ENCODE assay signal across 8 cellular contexts in genomic region chr17:59154335-59154720, GRCh38. TPM values are rescaled to one million over a fixed set of nuclear protein-coding genes. Genes with fewer than 3 reads are reported as not detected.
A peak's percentile ranks its signal among the peaks of the same experiment; 100 is the strongest.
DNase-seq lines count a peak whose midpoint lies in the region; ATAC-seq and TF ChIP-seq lines count a peak whose summit lies in the region.

No MANE protein-coding gene starts in this region.

- H3K27me3 ChIP-seq in MG63 (no peaks in the 10 kb centered on the region), osteoblast (ENCODE audit: insufficient read depth, low read length) (no peaks in the 10 kb centered on the region)

- ATAC-seq in HG02885 (IDR thresholded peaks at IDR 0.05; ENCODE audit: poor library complexity, unreplicated experiment), result no peak

- peaks cover 53% of the 10 kb centered on the region for H3K4me1 ChIP-seq in osteoblast (ENCODE audit: insufficient read depth, low read length)

- H3K36me3 ChIP-seq in MG63 (peaks cover 17% of the 10 kb centered on the region), osteoblast (ENCODE audit: insufficient read depth, low read length) (no peaks in the 10 kb centered on the region)

- peaks cover 90% of the 10 kb centered on the region for H3K79me2 ChIP-seq in osteoblast (ENCODE audit: insufficient read depth, low read length)

- H3K4me2 ChIP-seq in osteoblast (ENCODE audit: insufficient read depth, low read length), result peak overlapping the region; percentile 90

- DNase-seq in NCI-H1694 (lab: John Stamatoyannopoulos, UW) (peak; percentile 48), NCI-H1694 treated with DMSO at 0.1 percent for 48 hours (lab: John Stamatoyannopoulos, UW) (no peak), MG63 (peak; percentile 59), fibroblast of villous mesenchyme (ENCODE audit: low read depth) (peak; percentile 56), osteoblast (ENCODE audit: insufficient read length, low spot score, missing footprints) (no peak), T1000 (lab: John Stamatoyannopoulos, UW) (no peak)
- DNase-seq in activated CD4-positive, alpha-beta T cell treated with anti-CD3 and anti-CD28 coated beads, Interleukin-2, amount 50 U/mL, for 1 hour, result peak; percentile 14

- H2AFZ ChIP-seq in osteoblast (ENCODE audit: low read length), result peak overlapping the region; percentile 97

- TF ChIP-seq CTCF in fibroblast of villous mesenchyme (IDR thresholded peaks at IDR 0.05; ENCODE audit: insufficient read depth, low read depth, low read length), result no peak
- no peak for TF ChIP-seq CTCF in osteoblast (IDR thresholded peaks at IDR 0.05; ENCODE audit: extremely low read depth, low read depth, low read length)

- H4K20me1 ChIP-seq in osteoblast (ENCODE audit: insufficient read depth, low read length), result no peaks in the 10 kb centered on the region

- peak overlapping the region; percentile 77 for H3K4me3 ChIP-seq in MG63
- H3K4me3 ChIP-seq in fibroblast of villous mesenchyme (ENCODE audit: low read depth, low read length), result peak overlapping the region; percentile 77
- peak overlapping the region; percentile 95 for H3K4me3 ChIP-seq in osteoblast (ENCODE audit: insufficient read depth, low read length)

- H3K9me3 ChIP-seq in MG63 (no peaks in the 10 kb centered on the region), osteoblast (ENCODE audit: low read depth, low read length) (no peaks in the 10 kb centered on the region)

- peak overlapping the region; percentile 89 for H3K27ac ChIP-seq in osteoblast (ENCODE audit: low read depth, low read length)

RNA-seq across cellular contexts. Expression of gene SKA2, which starts 0.7 kb away (rescaled TPM):
- total RNA-seq in MG63 (2014; rRNA removed; shearing (Covaris generic); ENCODE audit: low replicate concordance), result 118 and 230 TPM in 2 replicates
- total RNA-seq in fibroblast of villous mesenchyme (52.2 and 68.2 TPM in 2 replicates), osteoblast (22.4 and 32.6 TPM in 2 replicates)

RNA-seq across cellular contexts. Expression of gene PRR11, which starts 1.2 kb away (rescaled TPM):
- total RNA-seq in MG63 (2014; rRNA removed; shearing (Covaris generic); ENCODE audit: low replicate concordance), result 27.6 and 30.4 TPM in 2 replicates
- total RNA-seq in fibroblast of villous mesenchyme (8.4 and 11.2 TPM in 2 replicates), osteoblast (3.8 and 418 TPM in 2 replicates)

RNA-seq across cellular contexts. Expression of gene TRIM37, which starts 47.6 kb away (rescaled TPM):
- total RNA-seq in MG63 (2014; rRNA removed; shearing (Covaris generic); ENCODE audit: low replicate concordance), result 9.1 and 10.6 TPM in 2 replicates
- 44.1 and 62.6 TPM in 2 replicates for total RNA-seq in fibroblast of villous mesenchyme
- total RNA-seq in osteoblast, result 36.2 and 40.5 TPM in 2 replicates

RNA-seq across cellular contexts. Expression of gene SMG8, which starts 55.5 kb away (rescaled TPM):
- 21.2 and 25.6 TPM in 2 replicates for total RNA-seq in MG63 (2014; rRNA removed; shearing (Covaris generic); ENCODE audit: low replicate concordance)
- total RNA-seq in fibroblast of villous mesenchyme (19.3 and 32.8 TPM in 2 replicates), osteoblast (19.7 and 21.7 TPM in 2 replicates)

Comparison
In these comparisons a context has a peak if more than half of its experiments do, and no peak if none do; other contexts are left out.
1. DNase-seq: peak in NCI-H1694 (single experiment), MG63 (single experiment), activated CD4-positive, alpha-beta T cell treated with anti-CD3 and anti-CD28 coated beads, Interleukin-2, amount 50 U/mL, for 1 hour (single experiment) and fibroblast of villous mesenchyme (single experiment); none in NCI-H1694 treated with DMSO at 0.1 percent for 48 hours (single experiment), osteoblast (single experiment) and T1000 (single experiment).
2. Peak in every context shown above with its lines, with median percentiles within 50 percentile points of each other: H3K4me3 ChIP-seq.